25 cellular contexts compared by ENCODE assay signal in the genomic region with DNA sequence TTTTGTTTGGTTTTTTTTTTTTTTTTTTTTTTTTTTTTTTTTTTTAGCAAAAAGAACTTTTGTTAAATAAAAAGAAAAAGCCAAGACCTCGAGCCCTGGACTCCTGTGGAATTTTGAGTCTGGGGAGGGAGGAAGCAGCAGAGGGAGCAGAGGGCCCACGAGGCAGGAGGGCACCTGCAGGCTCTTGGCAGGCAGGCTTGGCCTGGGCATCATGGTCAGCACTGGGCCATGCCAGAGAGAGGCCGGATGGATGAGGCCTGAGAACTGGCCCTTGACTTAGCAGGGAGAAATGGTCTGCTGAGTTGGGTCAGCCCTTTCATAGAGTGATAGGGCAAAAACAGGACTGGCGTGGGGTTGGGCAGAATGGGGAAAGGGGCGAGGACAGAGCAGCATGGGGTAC.
DNase-seq lines count a peak whose midpoint lies in the region; ATAC-seq and TF ChIP-seq lines count a peak whose summit lies in the region.
"Had no signal": no experiment of that assay in that cellular context is flagged by ENCODE, and none has a peak within 500 bp of the region (broad histone marks: within the 10 kb centered on the region; RNA-seq: fewer than 3 reads in every experiment).

No MANE protein-coding gene starts in this region.

- peaks cover 16% of the 10 kb centered on the region for H3K4me1 ChIP-seq in testis
- H3K4me1 ChIP-seq: BE2C, HAP-1 had no signal

- ATAC-seq in WTC11: peak; percentile 30
- ATAC-seq in HG02623 (IDR thresholded peaks at IDR 0.05; ENCODE audit: unreplicated experiment): no peak
- ATAC-seq: K562 had no signal

- no peaks in the 10 kb centered on the region for H3K27me3 Mint-ChIP-seq in WTC11 (ENCODE audit: low read depth)

- H3K9me3 ChIP-seq in testis: no peaks in the 10 kb centered on the region
- H3K9me3 ChIP-seq: BE2C, HAP-1, MG63 had no signal

- WGBS in testis, 2 donors: 76 to 89% methylated on average over 5 of the region's 5 CpGs

- POLR2A ChIA-PET in WTC11 (lab: Charles Lee): interaction anchor here (0.6 kb wide), 1 partner anchor 107 kb away, joined by 3 read pairs; no protein-coding TSS in a partner anchor

- no peaks in the 10 kb centered on the region for H3K36me3 Mint-ChIP-seq in WTC11
- H3K36me3 Mint-ChIP-seq: CD14-positive monocyte; CD8-positive, alpha-beta memory T cell had no signal

- TF ChIP-seq CTCF in WTC11 (IDR thresholded peaks at IDR 0.05) (no peak), testis (IDR thresholded peaks at IDR 0.05) (no peak), coronary artery (IDR thresholded peaks at IDR 0.05) (no peak)

- no peak overlapping the region for H3K27ac Mint-ChIP-seq in WTC11
- H3K27ac Mint-ChIP-seq: CD14-positive monocyte; CD8-positive, alpha-beta memory T cell; HFFc6 had no signal

- no peaks in the 10 kb centered on the region for H3K9me3 Mint-ChIP-seq in WTC11
- H3K9me3 Mint-ChIP-seq: CD14-positive monocyte; CD8-positive, alpha-beta memory T cell; HFFc6 had no signal

- H3K4me1 Mint-ChIP-seq in WTC11: peaks cover 4% of the 10 kb centered on the region
- H3K4me1 Mint-ChIP-seq: CD14-positive monocyte; CD8-positive, alpha-beta memory T cell had no signal

- no peaks in the 10 kb centered on the region for H3K36me3 ChIP-seq in H7 (replicated peaks; ENCODE audit: control insufficient read depth, insufficient read depth, low read length)
- H3K36me3 ChIP-seq in testis (ENCODE audit: low read depth, missing control alignments): no peaks in the 10 kb centered on the region
- H3K36me3 ChIP-seq: BE2C, HAP-1, MG63 had no signal

- no peaks in the 10 kb centered on the region for H3K27me3 ChIP-seq in H7 (ENCODE audit: control insufficient read depth, insufficient read depth, low read length)
- H3K27me3 ChIP-seq in testis: no peaks in the 10 kb centered on the region
- H3K27me3 ChIP-seq: BE2C, MG63 had no signal

- no peak overlapping the region for H3K27ac ChIP-seq in testis
- H3K27ac ChIP-seq in coronary artery: no peak overlapping the region
- H3K27ac ChIP-seq: SK-N-MC had no signal

- intact Hi-C loops in testis (cut with DNase I; ENCODE audit: low total_unique reads): no loop called here

- H3K4me3 Mint-ChIP-seq in WTC11: no peak overlapping the region
- H3K4me3 Mint-ChIP-seq: CD14-positive monocyte; CD8-positive, alpha-beta memory T cell; HFFc6 had no signal

- no peak for TF ChIP-seq POLR2A in testis (IDR thresholded peaks at IDR 0.05)

- CTCF ChIA-PET in WTC11 (lab: Charles Lee): interaction anchor here (0.7 to 3.4 kb wide), 4 partner anchors 38 to 1457 kb away, joined by 3 to 28 read pairs (median 4); no protein-coding TSS in a partner anchor

- no peak overlapping the region for H3K4me3 ChIP-seq in H7 (ENCODE audit: insufficient read depth, low read depth, low read length)
- H3K4me3 ChIP-seq in testis: no peak overlapping the region
- no peak overlapping the region for H3K4me3 ChIP-seq in coronary artery
- H3K4me3 ChIP-seq: HAP-1, K562, MG63, SK-N-MC had no signal

- peak; percentile 21 for DNase-seq in H7
- no peak for DNase-seq in WTC11 (ENCODE audit: low spot score)
- peak; percentile 27 for DNase-seq in medulla oblongata (ENCODE audit: extremely low spot score)
- DNase-seq in OCI-M1 (lab: John Stamatoyannopoulos, UW): no peak
- DNase-seq in testis: no peak
- no peak for DNase-seq in coronary artery (ENCODE audit: low spot score)
- DNase-seq: BE2C; CD8-positive, alpha-beta memory T cell; DMS 273 treated with DMSO at 0.1 percent for 48 hours; DMS79; HFFc6; MG63; NCI-H1105 treated with DMSO at 0.1 percent for 48 hours; NCI-H146; NCI-H1930; NCI-H2107; NCI-H524; NCI-H748 treated with DMSO at 0.1 percent for 48 hours; NK-92 treated with Interleukin-12 subunit alpha and Interleukin-12 subunit beta, amount 100 ng/mL, for 24 hours; SIG-M5 had no signal

TF ChIP-seq in WTC11, 78 proteins besides CTCF, POLR2A, EP300 and RAD21:
- no peak for TF ChIP-seq ELF4 (CRISPR knock-in tag; IDR thresholded peaks at IDR 0.05; ENCODE audit: low read depth)
- no peak for TF ChIP-seq KAT7 (CRISPR knock-in tag; IDR thresholded peaks at IDR 0.05; ENCODE audit: borderline replicate concordance)
- TF ChIP-seq, protein P1, sequence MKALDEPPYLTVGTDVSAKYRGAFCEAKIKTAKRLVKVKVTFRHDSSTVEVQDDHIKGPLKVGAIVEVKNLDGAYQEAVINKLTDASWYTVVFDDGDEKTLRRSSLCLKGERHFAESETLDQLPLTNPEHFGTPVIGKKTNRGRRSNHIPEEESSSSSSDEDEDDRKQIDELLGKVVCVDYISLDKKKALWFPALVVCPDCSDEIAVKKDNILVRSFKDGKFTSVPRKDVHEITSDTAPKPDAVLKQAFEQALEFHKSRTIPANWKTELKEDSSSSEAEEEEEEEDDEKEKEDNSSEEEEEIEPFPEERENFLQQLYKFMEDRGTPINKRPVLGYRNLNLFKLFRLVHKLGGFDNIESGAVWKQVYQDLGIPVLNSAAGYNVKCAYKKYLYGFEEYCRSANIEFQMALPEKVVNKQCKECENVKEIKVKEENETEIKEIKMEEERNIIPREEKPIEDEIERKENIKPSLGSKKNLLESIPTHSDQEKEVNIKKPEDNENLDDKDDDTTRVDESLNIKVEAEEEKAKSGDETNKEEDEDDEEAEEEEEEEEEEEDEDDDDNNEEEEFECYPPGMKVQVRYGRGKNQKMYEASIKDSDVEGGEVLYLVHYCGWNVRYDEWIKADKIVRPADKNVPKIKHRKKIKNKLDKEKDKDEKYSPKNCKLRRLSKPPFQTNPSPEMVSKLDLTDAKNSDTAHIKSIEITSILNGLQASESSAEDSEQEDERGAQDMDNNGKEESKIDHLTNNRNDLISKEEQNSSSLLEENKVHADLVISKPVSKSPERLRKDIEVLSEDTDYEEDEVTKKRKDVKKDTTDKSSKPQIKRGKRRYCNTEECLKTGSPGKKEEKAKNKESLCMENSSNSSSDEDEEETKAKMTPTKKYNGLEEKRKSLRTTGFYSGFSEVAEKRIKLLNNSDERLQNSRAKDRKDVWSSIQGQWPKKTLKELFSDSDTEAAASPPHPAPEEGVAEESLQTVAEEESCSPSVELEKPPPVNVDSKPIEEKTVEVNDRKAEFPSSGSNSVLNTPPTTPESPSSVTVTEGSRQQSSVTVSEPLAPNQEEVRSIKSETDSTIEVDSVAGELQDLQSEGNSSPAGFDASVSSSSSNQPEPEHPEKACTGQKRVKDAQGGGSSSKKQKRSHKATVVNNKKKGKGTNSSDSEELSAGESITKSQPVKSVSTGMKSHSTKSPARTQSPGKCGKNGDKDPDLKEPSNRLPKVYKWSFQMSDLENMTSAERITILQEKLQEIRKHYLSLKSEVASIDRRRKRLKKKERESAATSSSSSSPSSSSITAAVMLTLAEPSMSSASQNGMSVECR (CRISPR knock-in tag; IDR thresholded peaks at IDR 0.05; ENCODE audit: borderline replicate concordance): no peak
- TF ChIP-seq TEAD1 (CRISPR knock-in tag; IDR thresholded peaks at IDR 0.05): no peak
- TF ChIP-seq, protein P2, sequence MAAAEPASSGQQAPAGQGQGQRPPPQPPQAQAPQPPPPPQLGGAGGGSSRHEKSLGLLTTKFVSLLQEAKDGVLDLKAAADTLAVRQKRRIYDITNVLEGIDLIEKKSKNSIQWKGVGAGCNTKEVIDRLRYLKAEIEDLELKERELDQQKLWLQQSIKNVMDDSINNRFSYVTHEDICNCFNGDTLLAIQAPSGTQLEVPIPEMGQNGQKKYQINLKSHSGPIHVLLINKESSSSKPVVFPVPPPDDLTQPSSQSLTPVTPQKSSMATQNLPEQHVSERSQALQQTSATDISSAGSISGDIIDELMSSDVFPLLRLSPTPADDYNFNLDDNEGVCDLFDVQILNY (CRISPR knock-in tag; IDR thresholded peaks at IDR 0.05): no peak
- TF ChIP-seq ZBTB21 (CRISPR knock-in tag; IDR thresholded peaks at IDR 0.05; ENCODE audit: borderline replicate concordance): no peak

Comparison
In these comparisons a context has a peak if more than half of its experiments do, and no peak if none do; other contexts are left out.
1. DNase-seq: peak in H7 (single experiment) and medulla oblongata (single experiment); none in WTC11 (single experiment), OCI-M1 (single experiment), testis (single experiment) and coronary artery (single experiment).